In genomic region chr1:207703712-207704111, GRCh38 we compare ENCODE assay signal across 28 cellular contexts. TPM values are rescaled to one million over a fixed set of nuclear protein-coding genes. Genes with fewer than 3 reads are reported as not detected.
DNase-seq lines count a peak whose midpoint lies in the region; ATAC-seq, FAIRE-seq and TF ChIP-seq lines count a peak whose summit lies in the region.
"Had no signal": no experiment of that assay in that cellular context is flagged by ENCODE, and none has a peak within 500 bp of the region (broad histone marks: within the 10 kb centered on the region; RNA-seq: fewer than 3 reads in every experiment).

No MANE protein-coding gene starts in this region.

- no peak overlapping the region for H3K18ac ChIP-seq in IMR-90 (ENCODE audit: low read depth, low read length)

- H3K36me3 ChIP-seq in IMR-90 (ENCODE audit: control insufficient read depth, insufficient read depth, low read length): no peaks in the 10 kb centered on the region
- peaks cover 12% of the 10 kb centered on the region; the same call in 2 of the 3 replicates for H3K36me3 ChIP-seq in K562 (ENCODE audit: control insufficient read depth, insufficient read depth, low read length)
- no peaks in the 10 kb centered on the region for H3K36me3 ChIP-seq in HepG2 (replicated peaks in 1 of 2; ENCODE audit: control insufficient read depth in 1 of 2, insufficient read depth in 2 of 2, low read length in 2 of 2)
- H3K36me3 ChIP-seq: BLaER1 treated with 17β-estradiol and CSF1 and Interleukin-3, amounts not matched to agents 10 nM and 100 nM had no signal

- POLR2A ChIA-PET in A549 (lab: Yijun Ruan, JAX) (no interaction called here), IMR-90 (lab: Charles Lee; ENCODE audit: unreplicated experiment) (no interaction called here), K562 (lab: Yijun Ruan, JAX) (no interaction called here), HepG2 (lab: Yijun Ruan, JAX) (no interaction called here)

- no peak overlapping the region for H3K23ac ChIP-seq in IMR-90 (ENCODE audit: low read depth, low read length)

- no peak for ATAC-seq in A549
- no peak for ATAC-seq in IMR-90 (ENCODE audit: low read depth)
- ATAC-seq in K562: no peak
- ATAC-seq in HepG2: no peak
- ATAC-seq in GM21390 (IDR thresholded peaks at IDR 0.05; ENCODE audit: unreplicated experiment): no peak
- no peak for ATAC-seq in HG03571 (IDR thresholded peaks at IDR 0.05; ENCODE audit: unreplicated experiment)
- ATAC-seq: CD8-positive, alpha-beta T cell; GM12878 had no signal

- no peak overlapping the region for H3K56ac ChIP-seq in IMR-90 (ENCODE audit: extremely low read depth, insufficient read depth, low read length)

- FAIRE-seq in A549 (lab: Jason Lieb, UNC): no peak
- FAIRE-seq in K562 (lab: Jason Lieb, UNC): no peak
- FAIRE-seq in HepG2 (lab: Jason Lieb, UNC): no peak
- FAIRE-seq: A204.1, GM12878, GM12892, GM18507 had no signal

- H3K4ac ChIP-seq in IMR-90 (ENCODE audit: low read depth, low read length): no peak overlapping the region

- DNase-seq in A549 (ENCODE audit: low read depth in 1 of 2, low spot score in 1 of 2) (no peak), IMR-90 (no peak), K562 (ENCODE audit: extremely low read depth in 1 of 4, low spot score in 3 of 4) (no peak), HepG2 (ENCODE audit: low spot score) (no peak), T-helper 9 cell (no peak), NCI-H2107 treated with DMSO at 0.1 percent for 48 hours (lab: John Stamatoyannopoulos, UW; ENCODE audit: unreplicated experiment) (no peak)
- DNase-seq: 8988T; AML-193; CD4-positive, alpha-beta T cell; CD8-positive, alpha-beta T cell; COR-L47; DMS 273 treated with DMSO at 0.1 percent for 48 hours; DMS153; DMS53; DMS79; DND-41; EL; GDM1 had no signal

- H2AFZ ChIP-seq in IMR-90 (replicated peaks; ENCODE audit: low read length, poor library complexity) (no peak overlapping the region), K562 (ENCODE audit: low read depth, low read length) (no peak overlapping the region), HepG2 (ENCODE audit: low read length) (no peak overlapping the region)

- 85% methylated on average over 5 of the region's 5 CpGs for WGBS in A549 (ENCODE audit: missing lambda C conversion rate)
- whole genome bisulfite sequencing in IMR-90 (ENCODE audit: extremely low coverage in 2 of 2, insufficient read length in 1 of 2), 2 experiments: no CpG with 5 or more reads among the region's 5 CpGs
- WGBS in K562 (ENCODE audit: insufficient coverage, low coverage, missing lambda C conversion rate): 94% methylated on average over 5 of the region's 5 CpGs
- WGBS in HepG2 (ENCODE audit: low lambda C conversion rate): 71% methylated on average over 5 of the region's 5 CpGs

- H3K4me2 ChIP-seq in A549 (no peak overlapping the region), IMR-90 (ENCODE audit: low read depth, low read length) (no peak overlapping the region), K562 (ENCODE audit: insufficient read depth, low read length) (no peak overlapping the region), HepG2 (ENCODE audit: low read depth, low read length) (no peak overlapping the region)
- H3K4me2 ChIP-seq: BLaER1 treated with 17β-estradiol and CSF1 and Interleukin-3, amounts not matched to agents 10 nM and 100 nM had no signal

- H2BK5ac ChIP-seq in IMR-90 (ENCODE audit: low read depth, low read length, poor library complexity, severe bottlenecking): no peak overlapping the region

- no peak overlapping the region for H3K4me3 ChIP-seq in A549
- no peak overlapping the region for H3K4me3 ChIP-seq in IMR-90 (ENCODE audit: insufficient read depth, low read depth, low read length)
- H3K4me3 ChIP-seq in K562: no peak overlapping the region
- H3K4me3 ChIP-seq in HepG2 (replicated peaks in 1 of 3; ENCODE audit: insufficient read depth in 1 of 3, low read depth in 2 of 3, low read length in 3 of 3): no peak overlapping the region
- H3K4me3 ChIP-seq: BLaER1 treated with 17β-estradiol and CSF1 and Interleukin-3, amounts not matched to agents 10 nM and 100 nM; GM12878 had no signal

- H2BK15ac ChIP-seq in IMR-90 (ENCODE audit: low read depth, low read length): no peak overlapping the region

- H4K8ac ChIP-seq in IMR-90 (ENCODE audit: low read depth in 2 of 2, low read length in 2 of 2): no peak overlapping the region

- H3K9me3 ChIP-seq in A549: no peaks in the 10 kb centered on the region
- no peaks in the 10 kb centered on the region for H3K9me3 ChIP-seq in IMR-90 (ENCODE audit: control insufficient read depth, insufficient read depth, low read length)
- H3K9me3 ChIP-seq in K562 (replicated peaks; ENCODE audit: control insufficient read depth, insufficient read depth, low read depth, low read length): no peaks in the 10 kb centered on the region
- H3K9me3 ChIP-seq in HepG2 (ENCODE audit: low read length): no peaks in the 10 kb centered on the region
- H3K9me3 ChIP-seq: BLaER1 treated with 17β-estradiol and CSF1 and Interleukin-3, amounts not matched to agents 10 nM and 100 nM had no signal

- no peak overlapping the region for H4K91ac ChIP-seq in IMR-90 (ENCODE audit: insufficient read depth, low read depth, low read length)

- H2BK120ac ChIP-seq in IMR-90 (ENCODE audit: low read depth, low read length): no peak overlapping the region

- H3K9me1 ChIP-seq in IMR-90 (ENCODE audit: insufficient read depth, low read length) (no peaks in the 10 kb centered on the region), K562 (ENCODE audit: control insufficient read depth, insufficient read depth, low read length) (no peaks in the 10 kb centered on the region)

- BruUV-seq in IMR-90 (replicated peaks; lab: Mats Ljungman, UMichigan) (no TSS peak), K562 (replicated peaks; lab: Mats Ljungman, UMichigan) (no TSS peak), HepG2 (replicated peaks; lab: Mats Ljungman, UMichigan) (no TSS peak)

- dilution Hi-C loops in IMR-90 (cut with HindIII; ENCODE audit: low sequenced_read_pairs, unreplicated experiment): no loop called here

- peaks cover 7% of the 10 kb centered on the region; the same call in 1 of the 3 replicates for H3K4me1 ChIP-seq in A549
- H3K4me1 ChIP-seq in IMR-90 (ENCODE audit: control insufficient read depth, insufficient read depth, low read length): peaks cover 3% of the 10 kb centered on the region; the same call in 1 of the 2 replicates
- H3K4me1 ChIP-seq in K562 (replicated peaks in 1 of 2; ENCODE audit: control insufficient read depth in 2 of 2, insufficient read depth in 2 of 2, low read length in 2 of 2): no peaks in the 10 kb centered on the region
- H3K4me1 ChIP-seq in HepG2 (ENCODE audit: insufficient read depth, low read length): no peaks in the 10 kb centered on the region

- H3K27me3 ChIP-seq in IMR-90 (ENCODE audit: control insufficient read depth, insufficient read depth, low read length) (no peaks in the 10 kb centered on the region), K562 (ENCODE audit: control insufficient read depth in 2 of 2, insufficient read depth in 2 of 2, low read length in 2 of 2) (no peaks in the 10 kb centered on the region), HepG2 (ENCODE audit: control insufficient read depth in 1 of 2, insufficient read depth in 2 of 2, low read length in 2 of 2) (no peaks in the 10 kb centered on the region)
- H3K27me3 ChIP-seq: BLaER1 treated with 17β-estradiol and CSF1 and Interleukin-3, amounts not matched to agents 10 nM and 100 nM had no signal

- H3K79me2 ChIP-seq in K562 (ENCODE audit: control insufficient read depth, insufficient read depth, low read length): no peaks in the 10 kb centered on the region
- no peaks in the 10 kb centered on the region for H3K79me2 ChIP-seq in HepG2 (ENCODE audit: insufficient read depth, low read length)

- CTCF ChIA-PET in A549 (lab: Yijun Ruan, JAX): interaction anchor here (1.6 kb wide), 2 partner anchors 9 to 11 kb away, joined by 3 to 5 read pairs; no protein-coding TSS in a partner anchor
- CTCF ChIA-PET in IMR-90 (lab: Yijun Ruan, JAX): interaction anchor here (1.0 kb wide), 1 partner anchor 124 kb away, joined by 3 read pairs; no protein-coding TSS in a partner anchor
- CTCF ChIA-PET in K562 (lab: Yijun Ruan, JAX; ENCODE audit: low intra/inter-chr PET ratio): no interaction called here
- CTCF ChIA-PET in HepG2 (lab: Yijun Ruan, JAX; ENCODE audit: low intra/inter-chr PET ratio, low total read pairs): no interaction called here

- H3K27ac ChIP-seq in A549: no peak overlapping the region
- no peak overlapping the region for H3K27ac ChIP-seq in IMR-90 (ENCODE audit: insufficient read depth, low read length)
- no peak overlapping the region for H3K27ac ChIP-seq in K562 (ENCODE audit: extremely low read depth, low read depth, low read length)
- no peak overlapping the region for H3K27ac ChIP-seq in HepG2 (ENCODE audit: extremely low read length, insufficient read depth, low read length)
- H3K27ac ChIP-seq: BLaER1 treated with 17β-estradiol and CSF1 and Interleukin-3, amounts not matched to agents 10 nM and 100 nM; C4-2B had no signal

- H3K9ac ChIP-seq in IMR-90 (ENCODE audit: low read depth, low read length): no peak overlapping the region
- no peak overlapping the region for H3K9ac ChIP-seq in K562 (ENCODE audit: insufficient read depth in 1 of 2, low read depth in 2 of 2, low read length in 2 of 2)
- no peak overlapping the region for H3K9ac ChIP-seq in HepG2 (ENCODE audit: insufficient read depth, low read depth, low read length)
- H3K9ac ChIP-seq: BLaER1 treated with 17β-estradiol and CSF1 and Interleukin-3, amounts not matched to agents 10 nM and 100 nM had no signal

- no peak for TF ChIP-seq RAD21 in A549 (conservative IDR thresholded peaks at IDR 0.05 in 1 of 2, IDR thresholded peaks at IDR 0.05 in 1 of 2)
- TF ChIP-seq RAD21 in IMR-90 (IDR thresholded peaks at IDR 0.05; ENCODE audit: low read length): no peak
- TF ChIP-seq RAD21 in K562 (CRISPR knock-in tag; conservative IDR thresholded peaks at IDR 0.05 in 1 of 2, IDR thresholded peaks at IDR 0.05 in 1 of 2): no peak
- TF ChIP-seq RAD21 in HepG2 (CRISPR knock-in tag; IDR thresholded peaks at IDR 0.05): no peak

- H2AK5ac ChIP-seq in IMR-90 (ENCODE audit: low read depth, low read length): no peak overlapping the region

- H4K5ac ChIP-seq in IMR-90 (ENCODE audit: low read depth, low read length): no peak overlapping the region

- H3K79me1 ChIP-seq in IMR-90 (ENCODE audit: low read depth in 1 of 2, low read length in 2 of 2): no peaks in the 10 kb centered on the region

- H4K20me1 ChIP-seq in IMR-90 (ENCODE audit: insufficient read depth, low read length) (no peaks in the 10 kb centered on the region), K562 (replicated peaks; ENCODE audit: control insufficient read depth, insufficient read depth, low read length) (no peaks in the 10 kb centered on the region), HepG2 (ENCODE audit: insufficient read depth, low read length) (no peaks in the 10 kb centered on the region)
- H4K20me1 ChIP-seq: BLaER1 treated with 17β-estradiol and CSF1 and Interleukin-3, amounts not matched to agents 10 nM and 100 nM had no signal

- no peak overlapping the region for H3K14ac ChIP-seq in IMR-90 (replicated peaks; ENCODE audit: low read depth, low read length)

- TF ChIP-seq CTCF in A549 (IDR thresholded peaks at IDR 0.05): no peak
- TF ChIP-seq CTCF in IMR-90 (conservative IDR thresholded peaks at IDR 0.05; ENCODE audit: low read depth, low read length): no peak
- 0 out of 6 replicates have a peak, but pooled peaks of 1 of the 3 experiments have one; percentile 1 for TF ChIP-seq CTCF in K562 (IDR thresholded peaks at IDR 0.05 in 2 of 3, conservative IDR thresholded peaks at IDR 0.05 in 1 of 3; ENCODE audit: insufficient read depth in 2 of 3, low read depth in 1 of 3, low read length in 3 of 3)
- no peak for TF ChIP-seq CTCF in HepG2 (CRISPR knock-in tag; IDR thresholded peaks at IDR 0.05)

- TF ChIP-seq EP300 in A549 (IDR thresholded peaks at IDR 0.05) (no peak), K562 (IDR thresholded peaks at IDR 0.05; ENCODE audit: low read length) (no peak), HepG2 (IDR thresholded peaks at IDR 0.05; ENCODE audit: low read depth in 2 of 2, low read length in 2 of 2) (no peak), HepG2 (CRISPR knock-in tag; IDR thresholded peaks at IDR 0.05; ENCODE audit: borderline replicate concordance) (no peak)

- no peak overlapping the region for H2BK20ac ChIP-seq in IMR-90 (ENCODE audit: low read depth, low read length)

- intact Hi-C loops in IMR-90 (cut with micrococcal nuclease): no loop called here
- intact Hi-C loops in K562 (cut with micrococcal nuclease): no loop called here
- intact Hi-C loops in HepG2 (cut with micrococcal nuclease; ENCODE audit: unreplicated experiment): no loop called here

- H2AK9ac ChIP-seq in IMR-90 (replicated peaks; ENCODE audit: low read depth, low read length, poor library complexity): no peak overlapping the region

- TF ChIP-seq POLR2A in A549 (IDR thresholded peaks at IDR 0.05; ENCODE audit: low read length) (no peak), IMR-90 (IDR thresholded peaks at IDR 0.05; ENCODE audit: low read depth, low read length) (no peak), K562 (conservative IDR thresholded peaks at IDR 0.05) (no peak), HepG2 (IDR thresholded peaks at IDR 0.05; ENCODE audit: insufficient read depth in 1 of 2, low read depth in 2 of 2, low read length in 2 of 2) (no peak)

- in situ Hi-C loops in IMR-90 (cut with MboI; ENCODE audit: low sequenced_read_pairs) (no loop called here), K562 (cut with MboI) (loop anchor here (5.0 kb wide), 1 partner anchor 126 kb away; no protein-coding TSS in a partner anchor), HepG2 (cut with HindIII; ENCODE audit: extremely low pct_ligation_motif_present, low pct_unique_long_range_greater_than_20kb) (no loop called here)

RNA-seq across cellular contexts. Expression of gene CD46, which starts 48.1 kb away (rescaled TPM):
- polyA plus RNA-seq in A549 (2011; rRNA removed) (216 and 239 TPM in 2 replicates), A549 (2017; fragmentation: RNase III; extraction: RNeasy Plus Mini Kit Qiagen cat#74134 plus additional on column Dnase treatment) (123 to 146 TPM (median 142 TPM) in 3 replicates), IMR-90 (2012; rRNA removed) (57.7 and 82.0 TPM in 2 replicates), K562 (2011; rRNA removed) (374 and 391 TPM in 2 replicates), K562 (2014; fragmentation: Illumina TruSeq; extraction: Trizol) (149 and 205 TPM in 2 replicates), K562 (2014; fragmentation: Nextera tagmentation; extraction: Ambion mirVana) (100 to 1,000 TPM; 143 to 220 TPM), K562 (2014; rRNA removed) (183 and 199 TPM in 2 replicates), HepG2 (2011; rRNA removed) (277 TPM in 2 replicates)
- 32.5 and 34.4 TPM in 2 replicates for polyA plus RNA-seq in A549 (2012; cell fraction: cytosol; rRNA removed)
- 50.0 and 81.6 TPM in 2 replicates for polyA plus RNA-seq in A549 (2012; cell fraction: nucleus; rRNA removed)
- 41.1 and 41.2 TPM in 2 replicates for polyA minus RNA-seq in A549 (2011; rRNA and poly(A)+ RNA removed)
- total RNA-seq in IMR-90 (2012; rRNA removed) (37.1 and 76.1 TPM in 2 replicates), K562 (2014; rRNA removed) (87.9 and 94.5 TPM in 2 replicates), K562 (2014; rRNA removed; fragmentation: Illumina TruSeq; extraction: Trizol) (156 and 168 TPM in 2 replicates), K562 (2015; rRNA removed; fragmentation: Illumina TruSeq; extraction: Trizol) (126 and 151 TPM in 2 replicates), K562 (2021) (143 and 156 TPM in 2 replicates), HepG2 (2016; rRNA removed; fragmentation: Illumina TruSeq; extraction: Trizol) (70.3 and 130 TPM in 2 replicates)
- 14.1 and 15.1 TPM in 2 replicates for polyA plus RNA-seq in IMR-90 (2012; cell fraction: cytosol; rRNA removed)
- 31.9 and 303 TPM in 2 replicates for polyA plus RNA-seq in IMR-90 (2012; cell fraction: nucleus; rRNA removed; ENCODE audit: low replicate concordance)
- 356 and 908 TPM in 2 replicates for total RNA-seq in K562 (2011; cell fraction: chromatin; rRNA removed; ENCODE audit: low replicate concordance)
- total RNA-seq in K562 (2011; cell fraction: nucleolus; rRNA removed): 170 and 219 TPM in 2 replicates
- total RNA-seq in K562 (2011; cell fraction: nucleoplasm; rRNA removed): 411 and 563 TPM in 2 replicates
- polyA plus RNA-seq in K562 (2011; cell fraction: cytosol; rRNA removed): 28.4 and 93.7 TPM in 2 replicates
- polyA plus RNA-seq in K562 (2011; cell fraction: nucleus; rRNA removed): 370 and 950 TPM in 2 replicates
- 91.8 and 133 TPM in 2 replicates for polyA plus RNA-seq in K562 (2012)
- 160 and 229 TPM in 2 replicates for polyA minus RNA-seq in K562 (2011; rRNA and poly(A)+ RNA removed)
- 73.7 and 85.6 TPM in 2 replicates for polyA minus RNA-seq in K562 (2011; cell fraction: cytosol; rRNA and poly(A)+ RNA removed)
- 188 and 382 TPM in 2 replicates for polyA minus RNA-seq in K562 (2011; cell fraction: nucleus; rRNA and poly(A)+ RNA removed)
- 19.0 and 20.0 TPM in 2 replicates for total RNA-seq in HepG2 (2016; cell fraction: cytosol; rRNA removed; fragmentation: Illumina TruSeq; extraction: Trizol; ENCODE audit: low read depth)
- total RNA-seq in HepG2 (2016; cell fraction: insoluble cytoplasmic fraction; rRNA removed; fragmentation: Illumina TruSeq; extraction: Trizol): 69.6 and 139 TPM in 2 replicates
- 24.1 and 29.9 TPM in 2 replicates for total RNA-seq in HepG2 (2016; cell fraction: membrane; rRNA removed; fragmentation: Illumina TruSeq; extraction: Trizol)
- 261 and 271 TPM in 2 replicates for total RNA-seq in HepG2 (2016; cell fraction: nucleus; rRNA removed; fragmentation: Illumina TruSeq; extraction: Trizol)
- 65.6 and 131 TPM in 2 replicates for polyA plus RNA-seq in HepG2 (2011; cell fraction: cytosol; rRNA removed)
- polyA plus RNA-seq in HepG2 (2011; cell fraction: nucleus; rRNA removed): 288 and 360 TPM in 2 replicates
- 206 and 208 TPM in 2 replicates for polyA plus RNA-seq in HepG2 (2012)
- 3.8 and 4.6 TPM in 2 replicates for polyA plus RNA-seq in HepG2 (2016; cell fraction: cytosol; fragmentation: Illumina TruSeq; extraction: Trizol; ENCODE audit: low read depth)
- 59.7 and 64.0 TPM in 2 replicates for polyA plus RNA-seq in HepG2 (2016; cell fraction: insoluble cytoplasmic fraction; fragmentation: Illumina TruSeq; extraction: Trizol; ENCODE audit: low read depth)
- polyA plus RNA-seq in HepG2 (2016; cell fraction: membrane; fragmentation: Illumina TruSeq; extraction: Trizol; ENCODE audit: low read depth): 10.1 and 11.1 TPM in 2 replicates
- 416 and 423 TPM in 2 replicates for polyA plus RNA-seq in HepG2 (2016; cell fraction: nucleus; fragmentation: Illumina TruSeq; extraction: Trizol; ENCODE audit: insufficient read depth, low read depth)
- 96.1 and 146 TPM in 2 replicates for polyA minus RNA-seq in HepG2 (2011; rRNA and poly(A)+ RNA removed; ENCODE audit: low replicate concordance)
- polyA minus RNA-seq in HepG2 (2011; cell fraction: cytosol; rRNA and poly(A)+ RNA removed): 125 and 175 TPM in 2 replicates
- polyA minus RNA-seq in HepG2 (2011; cell fraction: nucleus; rRNA and poly(A)+ RNA removed): 353 and 394 TPM in 2 replicates

RNA-seq across cellular contexts. Expression of gene CR1L, which starts 58.8 kb away (rescaled TPM):
- polyA plus RNA-seq in A549 (2011; rRNA removed) (not detected in 2 replicates), A549 (2017; fragmentation: RNase III; extraction: RNeasy Plus Mini Kit Qiagen cat#74134 plus additional on column Dnase treatment) (not detected in 3 replicates), IMR-90 (2012; rRNA removed) (not detected in 2 replicates), K562 (2011; rRNA removed) (37.8 and 45.4 TPM in 2 replicates), K562 (2014; fragmentation: Illumina TruSeq; extraction: Trizol) (37.0 and 51.1 TPM in 2 replicates), K562 (2014; fragmentation: Nextera tagmentation; extraction: Ambion mirVana) (10 to 100 TPM; 53.4 to 74.8 TPM), K562 (2014; rRNA removed) (34.3 and 35.1 TPM in 2 replicates), HepG2 (2011; rRNA removed) (not detected in 2 replicates)
- not detected in 2 replicates for polyA plus RNA-seq in A549 (2012; cell fraction: cytosol; rRNA removed)
- not detected in 2 replicates for polyA plus RNA-seq in A549 (2012; cell fraction: nucleus; rRNA removed)
- not detected in 2 replicates for polyA minus RNA-seq in A549 (2011; rRNA and poly(A)+ RNA removed)
- total RNA-seq in IMR-90 (2012; rRNA removed) (not detected in 2 replicates), K562 (2014; rRNA removed) (10.1 and 11.9 TPM in 2 replicates), K562 (2014; rRNA removed; fragmentation: Illumina TruSeq; extraction: Trizol) (22.6 and 26.2 TPM in 2 replicates), K562 (2015; rRNA removed; fragmentation: Illumina TruSeq; extraction: Trizol) (12.7 and 14.2 TPM in 2 replicates), K562 (2021) (30.0 and 33.7 TPM in 2 replicates), HepG2 (2016; rRNA removed; fragmentation: Illumina TruSeq; extraction: Trizol) (not detected in 2 replicates)
- polyA plus RNA-seq in IMR-90 (2012; cell fraction: cytosol; rRNA removed): not detected in 2 replicates
- not detected in 2 replicates for polyA plus RNA-seq in IMR-90 (2012; cell fraction: nucleus; rRNA removed; ENCODE audit: low replicate concordance)
- total RNA-seq in K562 (2011; cell fraction: chromatin; rRNA removed; ENCODE audit: low replicate concordance): 155 and 191 TPM in 2 replicates
- total RNA-seq in K562 (2011; cell fraction: nucleolus; rRNA removed): 84.4 and 92.0 TPM in 2 replicates
- 106 and 111 TPM in 2 replicates for total RNA-seq in K562 (2011; cell fraction: nucleoplasm; rRNA removed)
- polyA plus RNA-seq in K562 (2011; cell fraction: cytosol; rRNA removed): 45.9 and 63.7 TPM in 2 replicates
- 126 and 140 TPM in 2 replicates for polyA plus RNA-seq in K562 (2011; cell fraction: nucleus; rRNA removed)
- polyA plus RNA-seq in K562 (2012): 15.0 and 22.9 TPM in 2 replicates
- polyA minus RNA-seq in K562 (2011; rRNA and poly(A)+ RNA removed): 54.6 and 74.7 TPM in 2 replicates
- 27.0 and 30.3 TPM in 2 replicates for polyA minus RNA-seq in K562 (2011; cell fraction: cytosol; rRNA and poly(A)+ RNA removed)
- polyA minus RNA-seq in K562 (2011; cell fraction: nucleus; rRNA and poly(A)+ RNA removed): 88.5 and 136 TPM in 2 replicates
- total RNA-seq in HepG2 (2016; cell fraction: cytosol; rRNA removed; fragmentation: Illumina TruSeq; extraction: Trizol; ENCODE audit: low read depth): not detected in 2 replicates
- not detected in 2 replicates for total RNA-seq in HepG2 (2016; cell fraction: insoluble cytoplasmic fraction; rRNA removed; fragmentation: Illumina TruSeq; extraction: Trizol)
- not detected in 2 replicates for total RNA-seq in HepG2 (2016; cell fraction: membrane; rRNA removed; fragmentation: Illumina TruSeq; extraction: Trizol)
- total RNA-seq in HepG2 (2016; cell fraction: nucleus; rRNA removed; fragmentation: Illumina TruSeq; extraction: Trizol): not detected in 2 replicates
- polyA plus RNA-seq in HepG2 (2011; cell fraction: cytosol; rRNA removed): not detected in 2 replicates
- not detected in 2 replicates for polyA plus RNA-seq in HepG2 (2011; cell fraction: nucleus; rRNA removed)
- polyA plus RNA-seq in HepG2 (2012): not detected in 2 replicates
- not detected in 2 replicates for polyA plus RNA-seq in HepG2 (2016; cell fraction: cytosol; fragmentation: Illumina TruSeq; extraction: Trizol; ENCODE audit: low read depth)
- polyA plus RNA-seq in HepG2 (2016; cell fraction: insoluble cytoplasmic fraction; fragmentation: Illumina TruSeq; extraction: Trizol; ENCODE audit: low read depth): not detected in 2 replicates
- not detected in 2 replicates for polyA plus RNA-seq in HepG2 (2016; cell fraction: membrane; fragmentation: Illumina TruSeq; extraction: Trizol; ENCODE audit: low read depth)
- not detected in 2 replicates for polyA plus RNA-seq in HepG2 (2016; cell fraction: nucleus; fragmentation: Illumina TruSeq; extraction: Trizol; ENCODE audit: insufficient read depth, low read depth)
- polyA minus RNA-seq in HepG2 (2011; rRNA and poly(A)+ RNA removed; ENCODE audit: low replicate concordance): not detected in 2 replicates
- not detected in 2 replicates for polyA minus RNA-seq in HepG2 (2011; cell fraction: cytosol; rRNA and poly(A)+ RNA removed)
- not detected in 2 replicates for polyA minus RNA-seq in HepG2 (2011; cell fraction: nucleus; rRNA and poly(A)+ RNA removed)
- total RNA-seq: CD4-positive, alpha-beta T cell; CD8-positive, alpha-beta T cell; G401; GM12878 had no signal
- polyA plus RNA-seq: BJ had no signal

Comparison
In these comparisons a context has a peak if more than half of its experiments do, and no peak if none do; other contexts are left out.
1. RNA of gene CR1L, which starts 58.8 kb away (polyA plus RNA-seq): 15.0 to 140 TPM in K562; not detected in A549, not detected in IMR-90 and not detected in HepG2; every median in the first group is over 10 times any median in the second.
2. CTCF ChIA-PET loops: an anchor here in A549 (1.6 kb wide) and IMR-90 (1.0 kb wide); none called in K562 and HepG2.